10 cellular contexts compared by ENCODE assay signal in the genomic region with DNA sequence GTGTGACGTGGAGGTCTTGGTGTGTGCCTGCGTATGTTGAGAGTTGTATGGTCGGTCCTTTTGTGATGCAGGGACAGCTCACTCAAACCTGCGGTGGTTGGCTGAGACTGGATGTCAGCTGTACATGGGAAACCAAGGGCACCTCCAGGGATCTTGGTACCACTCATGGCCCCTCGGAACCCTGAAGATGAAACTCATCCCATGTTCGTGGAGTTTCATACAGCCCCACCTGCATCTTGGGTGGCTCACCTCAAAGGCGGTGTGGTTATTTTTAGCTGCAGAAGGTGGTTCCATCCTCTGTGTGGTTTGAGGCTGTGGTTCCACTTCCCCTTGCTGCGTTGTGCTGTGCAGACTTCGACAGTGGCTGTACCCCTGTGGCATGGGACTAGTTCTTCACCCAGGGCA. TPM values are rescaled to one million over a fixed set of nuclear protein-coding genes. Genes with fewer than 3 reads are reported as not detected.
A peak's percentile ranks its signal among the peaks of the same experiment; 100 is the strongest.
DNase-seq lines count a peak whose midpoint lies in the region; ATAC-seq and TF ChIP-seq lines count a peak whose summit lies in the region.
"Had no signal": no experiment of that assay in that cellular context is flagged by ENCODE, and none has a peak within 500 bp of the region (broad histone marks: within the 10 kb centered on the region; RNA-seq: fewer than 3 reads in every experiment).

No MANE protein-coding gene starts in this region.

- no peak overlapping the region for H3K4me3 Mint-ChIP-seq in activated CD4-positive, alpha-beta T cell treated with anti-CD3 and anti-CD28 coated beads for 36 hours

- H3K36me3 Mint-ChIP-seq in activated CD4-positive, alpha-beta T cell treated with anti-CD3 and anti-CD28 coated beads for 36 hours (ENCODE audit: low read depth), result peaks cover 72% of the 10 kb centered on the region

- peak overlapping the region; percentile 7 for H3K27ac Mint-ChIP-seq in activated CD4-positive, alpha-beta T cell treated with anti-CD3 and anti-CD28 coated beads for 36 hours

- TF ChIP-seq CTCF in RWPE1 (conservative IDR thresholded peaks at IDR 0.05; ENCODE audit: low read depth), result no peak

- POLR2A ChIA-PET in activated CD4-positive, alpha-beta T cell treated with anti-CD3 and anti-CD28 coated beads for 36 hours (lab: Charles Lee), result interaction anchor here (0.6 kb wide), 1 partner anchor 121 kb away, joined by 3 read pairs; no protein-coding TSS in a partner anchor
- POLR2A ChIA-PET in RWPE1 (lab: Yijun Ruan, JAX; ENCODE audit: low non-redundant PET), result no interaction called here

- peaks cover 20% of the 10 kb centered on the region for H3K4me1 Mint-ChIP-seq in activated CD4-positive, alpha-beta T cell treated with anti-CD3 and anti-CD28 coated beads for 36 hours

- intact Hi-C loops in activated CD4-positive, alpha-beta T cell treated with anti-CD3 and anti-CD28 coated beads for 36 hours (cut with DNase I, micrococcal nuclease), result no loop called here

- no peaks in the 10 kb centered on the region for H3K27me3 Mint-ChIP-seq in activated CD4-positive, alpha-beta T cell treated with anti-CD3 and anti-CD28 coated beads for 36 hours

- no peak overlapping the region for H3K27ac ChIP-seq in RWPE1

- DNase-seq in activated CD4-positive, alpha-beta T cell treated with anti-CD3 and anti-CD28 coated beads for 36 hours, result peak; percentile 30
- no peak for DNase-seq in activated CD4-positive, alpha-beta T cell treated with anti-CD3 and anti-CD28 coated beads, Interleukin-2, amount 50 U/mL, for 4 hours
- DNase-seq in NAMALWA (ENCODE audit: low spot score) (peak; percentile 32), ureter (ENCODE audit: low spot score) (no peak), NCI-H446 (lab: John Stamatoyannopoulos, UW) (no peak), RWPE1 (ENCODE audit: low spot score) (no peak)
- DNase-seq in stimulated activated CD8-positive, alpha-beta memory T cell treated with anti-CD3 and anti-CD28 coated beads, Interleukin-15, amount 100 ng/mL, for 48 hours (ENCODE audit: low read depth in 2 of 2), result peak; percentile 10 to 15
- DNase-seq: gastrocnemius medialis had no signal

- ATAC-seq in activated CD4-positive, alpha-beta T cell treated with anti-CD3 and anti-CD28 coated beads for 36 hours, result peak; percentile 55
- peak; percentile 91 for ATAC-seq in HG02759 (IDR thresholded peaks at IDR 0.05; ENCODE audit: unreplicated experiment)
- ATAC-seq: gastrocnemius medialis, sciatic nerve had no signal

- no peaks in the 10 kb centered on the region for H3K9me3 Mint-ChIP-seq in activated CD4-positive, alpha-beta T cell treated with anti-CD3 and anti-CD28 coated beads for 36 hours (ENCODE audit: low read depth)

- CTCF ChIA-PET in activated CD4-positive, alpha-beta T cell treated with anti-CD3 and anti-CD28 coated beads for 36 hours (lab: Charles Lee), result interaction anchor here (0.7 kb wide), 1 partner anchor 33 kb away, joined by 3 read pairs; no protein-coding TSS in a partner anchor
- CTCF ChIA-PET in RWPE1 (lab: Yijun Ruan, JAX), result no interaction called here

RNA-seq across cellular contexts. Expression of a gene that starts 52.6 kb away (rescaled TPM):
- 1 to 10 TPM in 1 of 2 experiments, under 1 TPM in 1; 0.78 to 1.2 TPM for total RNA-seq in activated CD4-positive, alpha-beta T cell treated with anti-CD3 and anti-CD28 coated beads for 36 hours
- 1.2 TPM for total RNA-seq in ureter

Comparison
In these comparisons a context has a peak if more than half of its experiments do, and no peak if none do; other contexts are left out.
1. DNase-seq: peak in activated CD4-positive, alpha-beta T cell treated with anti-CD3 and anti-CD28 coated beads for 36 hours (single experiment), NAMALWA (single experiment) and stimulated activated CD8-positive, alpha-beta memory T cell treated with anti-CD3 and anti-CD28 coated beads, Interleukin-15, amount 100 ng/mL, for 48 hours (2 of 2); none in activated CD4-positive, alpha-beta T cell treated with anti-CD3 and anti-CD28 coated beads, Interleukin-2, amount 50 U/mL, for 4 hours (0 of 2), ureter (single experiment), NCI-H446 (0 of 2) and RWPE1 (single experiment).